1 cellular context compared by ENCODE assay signal in genomic region chr21:16579538-16579937, GRCh38.
TF ChIP-seq lines count a peak whose summit lies in the region.

No MANE protein-coding gene starts in this region.

TF ChIP-seq in IMR-90, 13 proteins besides CTCF, POLR2A, EP300 and RAD21 (continued from another document):
- TF ChIP-seq MAFK (IDR thresholded peaks at IDR 0.05; ENCODE audit: low read depth, low read length), result peak; percentile 66
